Comparison of ENCODE assay signal across 1 cellular context in the genomic region with DNA sequence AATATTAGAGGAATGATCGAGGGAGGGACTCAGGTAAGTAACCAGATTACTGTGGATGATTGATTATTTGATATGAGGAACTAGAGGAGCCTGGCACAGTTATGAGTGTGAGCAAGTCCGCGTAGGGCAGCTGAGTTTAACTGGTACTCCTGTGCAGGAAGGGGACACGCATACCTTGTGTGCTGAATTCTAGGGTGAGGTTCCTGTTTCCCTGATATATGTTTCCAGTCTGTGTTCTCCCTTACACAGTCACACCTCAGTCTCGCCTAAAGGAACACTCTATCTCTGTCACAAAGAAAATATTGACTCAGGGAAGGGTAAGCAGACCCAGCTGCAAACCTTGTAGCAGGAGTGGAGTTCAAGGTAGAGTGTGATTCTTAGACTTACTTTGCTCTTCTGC.
TF ChIP-seq lines count a peak whose summit lies in the region.

No MANE protein-coding gene starts in this region.

TF ChIP-seq in K562, 482 proteins besides CTCF, POLR2A, EP300 and RAD21:
- TF ChIP-seq FOXJ3 (CRISPR knock-in tag; IDR thresholded peaks at IDR 0.05) (no peak), RNF2 (IDR thresholded peaks at IDR 0.05) (no peak), PPARD (CRISPR knock-in tag; IDR thresholded peaks at IDR 0.05) (no peak)
- TF ChIP-seq, protein P1, sequence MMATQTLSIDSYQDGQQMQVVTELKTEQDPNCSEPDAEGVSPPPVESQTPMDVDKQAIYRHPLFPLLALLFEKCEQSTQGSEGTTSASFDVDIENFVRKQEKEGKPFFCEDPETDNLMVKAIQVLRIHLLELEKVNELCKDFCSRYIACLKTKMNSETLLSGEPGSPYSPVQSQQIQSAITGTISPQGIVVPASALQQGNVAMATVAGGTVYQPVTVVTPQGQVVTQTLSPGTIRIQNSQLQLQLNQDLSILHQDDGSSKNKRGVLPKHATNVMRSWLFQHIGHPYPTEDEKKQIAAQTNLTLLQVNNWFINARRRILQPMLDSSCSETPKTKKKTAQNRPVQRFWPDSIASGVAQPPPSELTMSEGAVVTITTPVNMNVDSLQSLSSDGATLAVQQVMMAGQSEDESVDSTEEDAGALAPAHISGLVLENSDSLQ (IDR thresholded peaks at IDR 0.05), result 0 out of 2 replicates have a peak, but pooled peaks have one; percentile 20
- TF ChIP-seq, protein P2, sequence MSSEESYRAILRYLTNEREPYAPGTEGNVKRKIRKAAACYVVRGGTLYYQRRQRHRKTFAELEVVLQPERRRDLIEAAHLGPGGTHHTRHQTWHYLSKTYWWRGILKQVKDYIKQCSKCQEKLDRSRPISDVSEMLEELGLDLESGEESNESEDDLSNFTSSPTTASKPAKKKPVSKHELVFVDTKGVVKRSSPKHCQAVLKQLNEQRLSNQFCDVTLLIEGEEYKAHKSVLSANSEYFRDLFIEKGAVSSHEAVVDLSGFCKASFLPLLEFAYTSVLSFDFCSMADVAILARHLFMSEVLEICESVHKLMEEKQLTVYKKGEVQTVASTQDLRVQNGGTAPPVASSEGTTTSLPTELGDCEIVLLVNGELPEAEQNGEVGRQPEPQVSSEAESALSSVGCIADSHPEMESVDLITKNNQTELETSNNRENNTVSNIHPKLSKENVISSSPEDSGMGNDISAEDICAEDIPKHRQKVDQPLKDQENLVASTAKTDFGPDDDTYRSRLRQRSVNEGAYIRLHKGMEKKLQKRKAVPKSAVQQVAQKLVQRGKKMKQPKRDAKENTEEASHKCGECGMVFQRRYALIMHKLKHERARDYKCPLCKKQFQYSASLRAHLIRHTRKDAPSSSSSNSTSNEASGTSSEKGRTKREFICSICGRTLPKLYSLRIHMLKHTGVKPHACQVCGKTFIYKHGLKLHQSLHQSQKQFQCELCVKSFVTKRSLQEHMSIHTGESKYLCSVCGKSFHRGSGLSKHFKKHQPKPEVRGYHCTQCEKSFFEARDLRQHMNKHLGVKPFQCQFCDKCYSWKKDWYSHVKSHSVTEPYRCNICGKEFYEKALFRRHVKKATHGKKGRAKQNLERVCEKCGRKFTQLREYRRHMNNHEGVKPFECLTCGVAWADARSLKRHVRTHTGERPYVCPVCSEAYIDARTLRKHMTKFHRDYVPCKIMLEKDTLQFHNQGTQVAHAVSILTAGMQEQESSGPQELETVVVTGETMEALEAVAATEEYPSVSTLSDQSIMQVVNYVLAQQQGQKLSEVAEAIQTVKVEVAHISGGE (CRISPR knock-in tag; IDR thresholded peaks at IDR 0.05), result no peak
